Comparison of ENCODE assay signal across 29 cellular contexts in the genomic region with DNA sequence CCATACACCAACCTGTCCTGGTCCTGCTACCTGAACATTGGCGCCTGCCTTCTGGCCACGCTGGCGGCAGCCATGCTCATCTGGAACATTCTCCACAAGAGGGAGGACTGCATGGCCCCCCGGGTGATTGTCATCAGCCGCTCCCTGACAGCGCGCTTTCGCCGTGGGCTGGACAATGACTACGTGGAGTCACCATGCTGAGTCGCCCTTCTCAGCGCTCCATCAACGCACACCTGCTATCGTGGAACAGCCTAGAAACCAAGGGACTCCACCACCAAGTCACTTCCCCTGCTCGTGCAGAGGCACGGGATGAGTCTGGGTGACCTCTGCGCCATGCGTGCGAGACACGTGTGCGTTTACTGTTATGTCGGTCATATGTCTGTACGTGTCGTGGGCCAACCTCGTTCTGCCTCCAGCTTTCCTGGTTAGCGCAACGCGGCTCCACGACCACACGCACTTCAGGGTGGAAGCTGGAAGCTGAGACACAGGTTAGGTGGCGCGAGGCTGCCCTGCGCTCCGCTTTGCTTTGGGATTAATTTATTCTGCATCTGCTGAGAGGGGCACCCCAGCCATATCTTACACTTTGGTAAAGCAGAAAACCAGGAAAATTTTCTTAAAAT. TPM values are rescaled to one million over a fixed set of nuclear protein-coding genes. Genes with fewer than 3 reads are reported as not detected.
"Had no signal": no experiment of that assay in that cellular context is flagged by ENCODE, and none has a peak within 500 bp of the region (broad histone marks: within the 10 kb centered on the region; RNA-seq: fewer than 3 reads in every experiment).

No MANE protein-coding gene starts in this region.

- H3K9me3 Mint-ChIP-seq: activated CD4-positive, alpha-beta T cell treated with anti-CD3 and anti-CD28 coated beads, Interleukin-2, amount 10 ng/mL, durations not matched to agents 24 days and 14 days; activated CD8-positive, alpha-beta T cell treated with anti-CD3 and anti-CD28 coated beads for 36 hours; activated naive CD4-positive, alpha-beta T cell treated with anti-CD3 and anti-CD28 coated beads, Interleukin-2, amount 10 ng/mL, durations not matched to agents 7 days and 5 days; activated naive CD8-positive, alpha-beta T cell treated with anti-CD3 and anti-CD28 coated beads, Interleukin-2, amount 50 U/mL, for 24 hours; activated T-cell treated with anti-CD3 and anti-CD28 coated beads, Interleukin-2, amount 50 U/mL, for 4 hours; activated T-helper 1 cell treated with anti-CD3 and anti-CD28 coated beads, Interleukin-12 subunit alpha, Interleukin-12 subunit beta, Interleukin-2, Interleukin-4 antibody, amounts not matched to agents 30 ng/mL and 10 ng/mL and 1 ng/mL, durations not matched to agents 14 hours and 24 hours and 36 hours; brain; T-helper 2 cell treated with Interferon-gamma antibody and Interleukin-4, amounts not matched to agents 5 μg/mL and 100 μg/mL, for 36 hours had no signal

- H3K36me3 ChIP-seq: SJCRH30 had no signal

- H3K9me3 ChIP-seq: SJCRH30 had no signal

- DNase-seq: activated CD4-positive, alpha-beta T cell treated with anti-CD3 and anti-CD28 coated beads, Interleukin-2, amount 10 ng/mL, durations not matched to agents 24 days and 14 days; activated CD4-positive, alpha-beta T cell treated with anti-CD3 and anti-CD28 coated beads, Interleukin-2, amount 50 U/mL, for 4 hours; activated CD8-positive, alpha-beta T cell treated with anti-CD3 and anti-CD28 coated beads for 36 hours; activated naive CD4-positive, alpha-beta T cell treated with anti-CD3 and anti-CD28 coated beads, Interleukin-2, amount 10 ng/mL, durations not matched to agents 7 days and 5 days; activated naive CD8-positive, alpha-beta T cell treated with anti-CD3 and anti-CD28 coated beads, Interleukin-2, amount 50 U/mL, for 24 hours; activated T-cell treated with anti-CD3 and anti-CD28 coated beads, Interleukin-2, amount 50 U/mL, for 4 hours; anterior cingulate cortex; cerebellar nuclear complex; NCI-H1048; NCI-H1105 treated with DMSO at 0.1 percent for 48 hours; NCI-H1436; NCI-H1694; NCI-H1930; NCI-H2081 treated with DMSO at 0.1 percent for 48 hours; NCI-H226; NCI-H524 treated with DMSO at 0.1 percent for 48 hours; PC-3; SHP77; SJCRH30 had no signal

- H3K4me1 ChIP-seq: SJCRH30 had no signal

- FAIRE-seq: bronchial epithelial cell, RCC 7860, TTC549 had no signal

- ATAC-seq: activated CD8-positive, alpha-beta T cell treated with anti-CD3 and anti-CD28 coated beads for 36 hours; activated naive CD8-positive, alpha-beta T cell treated with anti-CD3 and anti-CD28 coated beads, Interleukin-2, amount 50 U/mL, for 24 hours; activated T-cell treated with anti-CD3 and anti-CD28 coated beads, Interleukin-2, amount 50 U/mL, for 4 hours; PC-3 had no signal

- H3K4me1 Mint-ChIP-seq: brain had no signal

- H3K27ac ChIP-seq: SJCRH30, SK-N-MC had no signal

- H3K4me3 ChIP-seq: SJCRH30, SK-N-MC had no signal

- H3K4me3 Mint-ChIP-seq: activated CD4-positive, alpha-beta T cell treated with anti-CD3 and anti-CD28 coated beads, Interleukin-2, amount 10 ng/mL, durations not matched to agents 24 days and 14 days; activated CD8-positive, alpha-beta T cell treated with anti-CD3 and anti-CD28 coated beads for 36 hours; activated naive CD4-positive, alpha-beta T cell treated with anti-CD3 and anti-CD28 coated beads, Interleukin-2, amount 10 ng/mL, durations not matched to agents 7 days and 5 days; activated naive CD8-positive, alpha-beta T cell; activated naive CD8-positive, alpha-beta T cell treated with anti-CD3 and anti-CD28 coated beads, Interleukin-2, amount 50 U/mL, for 24 hours; activated T-cell treated with anti-CD3 and anti-CD28 coated beads, Interleukin-2, amount 50 U/mL, for 4 hours; activated T-helper 1 cell treated with anti-CD3 and anti-CD28 coated beads, Interleukin-12 subunit alpha, Interleukin-12 subunit beta, Interleukin-2, Interleukin-4 antibody, amounts not matched to agents 30 ng/mL and 10 ng/mL and 1 ng/mL, durations not matched to agents 14 hours and 24 hours and 36 hours; brain; T-helper 2 cell treated with Interferon-gamma antibody and Interleukin-4, amounts not matched to agents 5 μg/mL and 100 μg/mL, for 36 hours had no signal

- H3K27me3 Mint-ChIP-seq: activated CD4-positive, alpha-beta T cell treated with anti-CD3 and anti-CD28 coated beads, Interleukin-2, amount 10 ng/mL, durations not matched to agents 24 days and 14 days; activated CD8-positive, alpha-beta T cell treated with anti-CD3 and anti-CD28 coated beads for 36 hours; activated naive CD4-positive, alpha-beta T cell treated with anti-CD3 and anti-CD28 coated beads, Interleukin-2, amount 10 ng/mL, durations not matched to agents 7 days and 5 days; activated naive CD8-positive, alpha-beta T cell; activated naive CD8-positive, alpha-beta T cell treated with anti-CD3 and anti-CD28 coated beads, Interleukin-2, amount 50 U/mL, for 24 hours; brain had no signal

- H3K27ac Mint-ChIP-seq: activated CD4-positive, alpha-beta T cell treated with anti-CD3 and anti-CD28 coated beads, Interleukin-2, amount 10 ng/mL, durations not matched to agents 24 days and 14 days; activated T-helper 1 cell treated with anti-CD3 and anti-CD28 coated beads, Interleukin-12 subunit alpha, Interleukin-12 subunit beta, Interleukin-2, Interleukin-4 antibody, amounts not matched to agents 30 ng/mL and 10 ng/mL and 1 ng/mL, durations not matched to agents 14 hours and 24 hours and 36 hours; T-helper 2 cell treated with Interferon-gamma antibody and Interleukin-4, amounts not matched to agents 5 μg/mL and 100 μg/mL, for 36 hours had no signal

- H3K27me3 ChIP-seq: SJCRH30 had no signal

RNA-seq across cellular contexts. Expression of a gene that starts 21.5 kb away (rescaled TPM):
- total RNA-seq: M059J, NCI-H460, PC-3 had no signal
